ENCODE assay signal across 19 cellular contexts in the genomic region with DNA sequence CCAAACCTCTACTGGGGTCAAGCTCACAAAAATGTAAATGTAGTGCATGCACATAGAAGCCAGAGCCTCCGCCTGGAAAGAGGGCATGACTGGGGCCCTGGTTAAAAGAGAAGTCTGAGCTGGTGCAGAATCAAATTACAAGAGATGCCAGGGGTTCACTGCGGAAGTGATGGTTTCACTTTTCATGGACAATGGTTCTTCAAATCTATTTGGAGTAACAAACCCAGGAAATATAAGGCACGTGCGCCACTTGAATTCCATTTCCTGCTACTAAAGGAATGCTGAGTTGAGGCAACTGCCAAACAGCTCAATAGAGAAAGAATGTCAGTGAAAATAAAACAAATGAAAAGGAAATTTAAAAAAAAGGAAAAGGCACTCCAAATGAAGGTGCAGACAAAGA.
DNase-seq lines count a peak whose midpoint lies in the region; ATAC-seq, FAIRE-seq and TF ChIP-seq lines count a peak whose summit lies in the region.
"Had no signal": no experiment of that assay in that cellular context is flagged by ENCODE, and none has a peak within 500 bp of the region (broad histone marks: within the 10 kb centered on the region; RNA-seq: fewer than 3 reads in every experiment).

No MANE protein-coding gene starts in this region.

- H2AFZ ChIP-seq in GM23338 (no peak overlapping the region), HepG2 (ENCODE audit: low read length) (no peak overlapping the region)

- no peak for TF ChIP-seq RAD21 in HepG2 (CRISPR knock-in tag; IDR thresholded peaks at IDR 0.05)

- DNase-seq in AG08395 (ENCODE audit: low spot score): peak; percentile 21
- peak; percentile 1 for DNase-seq in GM23338 (ENCODE audit: low spot score)
- peak; percentile 54 for DNase-seq in adipocyte (ENCODE audit: low read depth)
- DNase-seq in iPS-NIHi11 (ENCODE audit: low spot score): peak; percentile 6
- no peak for DNase-seq in T-helper 9 cell
- no peak for DNase-seq in mesendoderm
- no peak for DNase-seq in HepG2 (ENCODE audit: low spot score)
- DNase-seq: activated T-cell treated with anti-CD3 and anti-CD28 coated beads, Interleukin-2, amount 50 U/mL, for 24 hours; amniotic stem cell; BE2C; glutamatergic neuron; naive thymus-derived CD4-positive, alpha-beta T cell; NCI-H146; NK-92 treated with Interleukin-12 subunit alpha and Interleukin-12 subunit beta, amount 100 ng/mL, for 24 hours; stimulated activated naive CD8-positive, alpha-beta T cell treated with anti-CD3 and anti-CD28 coated beads, Interleukin-15, amount 100 ng/mL, for 72 hours had no signal

- H3K4me3 ChIP-seq in GM23338 (no peak overlapping the region), adipocyte (ENCODE audit: low read length) (no peak overlapping the region), mesendoderm (ENCODE audit: low read length) (no peak overlapping the region), HepG2 (replicated peaks in 1 of 3; ENCODE audit: insufficient read depth in 1 of 3, low read depth in 2 of 3, low read length in 3 of 3) (no peak overlapping the region)

- H4K5ac ChIP-seq in mesendoderm (ENCODE audit: low read length): no peak overlapping the region

- peaks cover 4% of the 10 kb centered on the region; the same call in 1 of the 2 replicates for H3K4me1 ChIP-seq in GM23338 (ENCODE audit: insufficient read depth)
- no peaks in the 10 kb centered on the region for H3K4me1 ChIP-seq in adipocyte (ENCODE audit: control insufficient read depth, insufficient read depth, low read length)
- H3K4me1 ChIP-seq in mesendoderm (ENCODE audit: control insufficient read depth, low read depth, low read length): no peaks in the 10 kb centered on the region
- H3K4me1 ChIP-seq in HepG2 (ENCODE audit: insufficient read depth, low read length): no peaks in the 10 kb centered on the region
- H3K4me1 ChIP-seq: BE2C had no signal

- no TSS peak for BruUV-seq in HepG2 (replicated peaks; lab: Mats Ljungman, UMichigan)

- H3K79me2 ChIP-seq in GM23338 (replicated peaks; ENCODE audit: insufficient read depth): no peaks in the 10 kb centered on the region
- no peaks in the 10 kb centered on the region for H3K79me2 ChIP-seq in mesendoderm (ENCODE audit: control insufficient read depth, insufficient read depth, low read length)
- no peaks in the 10 kb centered on the region for H3K79me2 ChIP-seq in HepG2 (ENCODE audit: insufficient read depth, low read length)

- no peaks in the 10 kb centered on the region for H3K9me2 ChIP-seq in GM23338 (ENCODE audit: insufficient read depth)

- no peak for TF ChIP-seq EP300 in HepG2 (IDR thresholded peaks at IDR 0.05; ENCODE audit: low read depth in 2 of 2, low read length in 2 of 2)
- TF ChIP-seq EP300 in HepG2 (CRISPR knock-in tag; IDR thresholded peaks at IDR 0.05; ENCODE audit: borderline replicate concordance): no peak

- no peaks in the 10 kb centered on the region for H3K36me3 ChIP-seq in GM23338 (ENCODE audit: insufficient read depth)
- H3K36me3 ChIP-seq in adipocyte (ENCODE audit: control insufficient read depth, insufficient read depth, low read length, severe bottlenecking): no peaks in the 10 kb centered on the region
- H3K36me3 ChIP-seq in mesendoderm (ENCODE audit: control insufficient read depth, insufficient read depth, low read length): no peaks in the 10 kb centered on the region
- H3K36me3 ChIP-seq in HepG2 (replicated peaks in 1 of 2; ENCODE audit: control insufficient read depth in 1 of 2, insufficient read depth in 2 of 2, low read length in 2 of 2): no peaks in the 10 kb centered on the region
- H3K36me3 ChIP-seq: BE2C had no signal

- no peak overlapping the region for H3K4me3 Mint-ChIP-seq in GM23338
- H3K4me3 Mint-ChIP-seq: activated T-cell treated with anti-CD3 and anti-CD28 coated beads, Interleukin-2, amount 50 U/mL, for 24 hours; naive thymus-derived CD4-positive, alpha-beta T cell; stimulated activated naive CD8-positive, alpha-beta T cell treated with anti-CD3 and anti-CD28 coated beads, Interleukin-15, amount 100 ng/mL, for 72 hours had no signal

- no peaks in the 10 kb centered on the region for H3K79me1 ChIP-seq in mesendoderm (ENCODE audit: low read length)

- no peak overlapping the region for H3K18ac ChIP-seq in mesendoderm (ENCODE audit: low read length)

- H2BK120ac ChIP-seq in mesendoderm (ENCODE audit: low read depth, low read length): no peak overlapping the region

- H3K27ac ChIP-seq in GM23338 (ENCODE audit: low read depth): no peak overlapping the region
- no peak overlapping the region for H3K27ac ChIP-seq in mesendoderm (ENCODE audit: low read depth, low read length)
- no peak overlapping the region for H3K27ac ChIP-seq in HepG2 (ENCODE audit: extremely low read length, insufficient read depth, low read length)

- no peak overlapping the region for H4K8ac ChIP-seq in mesendoderm (ENCODE audit: low read depth, low read length)

- no peak for TF ChIP-seq POLR2A in HepG2 (IDR thresholded peaks at IDR 0.05; ENCODE audit: insufficient read depth in 1 of 2, low read depth in 2 of 2, low read length in 2 of 2)

- no peak overlapping the region for H2BK5ac ChIP-seq in mesendoderm (ENCODE audit: low read length)

- TF ChIP-seq CTCF in GM23338 (conservative IDR thresholded peaks at IDR 0.05; ENCODE audit: low read depth in 2 of 2) (no peak), HepG2 (CRISPR knock-in tag; IDR thresholded peaks at IDR 0.05) (no peak)

- H3K9ac ChIP-seq in adipocyte (ENCODE audit: low read length) (no peak overlapping the region), mesendoderm (ENCODE audit: low read length) (no peak overlapping the region), HepG2 (ENCODE audit: insufficient read depth, low read depth, low read length) (no peak overlapping the region)

- no peaks in the 10 kb centered on the region for H3K36me3 Mint-ChIP-seq in GM23338 (ENCODE audit: low read depth)
- H3K36me3 Mint-ChIP-seq: naive thymus-derived CD4-positive, alpha-beta T cell had no signal

- peaks cover 14% of the 10 kb centered on the region for H3K9me3 ChIP-seq in adipocyte (ENCODE audit: control insufficient read depth, low read length)
- H3K9me3 ChIP-seq in HepG2 (ENCODE audit: low read length): no peaks in the 10 kb centered on the region
- H3K9me3 ChIP-seq: BE2C had no signal

- no peaks in the 10 kb centered on the region for H4K20me1 ChIP-seq in GM23338 (replicated peaks; ENCODE audit: insufficient read depth)
- H4K20me1 ChIP-seq in HepG2 (ENCODE audit: insufficient read depth, low read length): no peaks in the 10 kb centered on the region

- H3K27me3 Mint-ChIP-seq in GM23338 (ENCODE audit: insufficient read depth, low read depth, poor library complexity): no peaks in the 10 kb centered on the region
- H3K27me3 Mint-ChIP-seq: naive thymus-derived CD4-positive, alpha-beta T cell; stimulated activated naive CD8-positive, alpha-beta T cell treated with anti-CD3 and anti-CD28 coated beads, Interleukin-15, amount 100 ng/mL, for 72 hours had no signal

- no peaks in the 10 kb centered on the region for H3K9me3 Mint-ChIP-seq in GM23338
- H3K9me3 Mint-ChIP-seq: activated T-cell treated with anti-CD3 and anti-CD28 coated beads, Interleukin-2, amount 50 U/mL, for 24 hours; stimulated activated naive CD8-positive, alpha-beta T cell treated with anti-CD3 and anti-CD28 coated beads, Interleukin-15, amount 100 ng/mL, for 72 hours had no signal

- intact Hi-C loops in HepG2 (cut with micrococcal nuclease; ENCODE audit: unreplicated experiment): no loop called here

- H3K4me2 ChIP-seq in GM23338 (no peak overlapping the region), mesendoderm (ENCODE audit: low read length) (no peak overlapping the region), HepG2 (ENCODE audit: low read depth, low read length) (no peak overlapping the region)

- in situ Hi-C loops in HepG2 (cut with HindIII; ENCODE audit: extremely low pct_ligation_motif_present, low pct_unique_long_range_greater_than_20kb): no loop called here

- no peak overlapping the region for H3K27ac Mint-ChIP-seq in GM23338
- H3K27ac Mint-ChIP-seq: activated T-cell treated with anti-CD3 and anti-CD28 coated beads, Interleukin-2, amount 50 U/mL, for 24 hours; naive thymus-derived CD4-positive, alpha-beta T cell had no signal

- H3K4me1 Mint-ChIP-seq in GM23338: peaks cover 7% of the 10 kb centered on the region
- H3K4me1 Mint-ChIP-seq: stimulated activated naive CD8-positive, alpha-beta T cell treated with anti-CD3 and anti-CD28 coated beads, Interleukin-15, amount 100 ng/mL, for 72 hours had no signal

- no peak for FAIRE-seq in HepG2 (lab: Jason Lieb, UNC)

- no peak overlapping the region for H2BK15ac ChIP-seq in mesendoderm (replicated peaks; ENCODE audit: low read depth)

- H3K27me3 ChIP-seq in GM23338 (ENCODE audit: insufficient read depth) (no peaks in the 10 kb centered on the region), adipocyte (replicated peaks; ENCODE audit: control insufficient read depth, insufficient read depth, low read length) (peaks cover 14% of the 10 kb centered on the region), mesendoderm (ENCODE audit: insufficient read depth, low read length, poor library complexity) (no peaks in the 10 kb centered on the region), HepG2 (ENCODE audit: control insufficient read depth in 1 of 2, insufficient read depth in 2 of 2, low read length in 2 of 2) (no peaks in the 10 kb centered on the region)
- H3K27me3 ChIP-seq: BE2C had no signal

- no peak overlapping the region for H3K4ac ChIP-seq in mesendoderm (ENCODE audit: low read depth, low read length)

- no peak overlapping the region for H2AK5ac ChIP-seq in mesendoderm (ENCODE audit: low read length)

- POLR2A ChIA-PET in HepG2 (lab: Yijun Ruan, JAX): no interaction called here

- H3K23ac ChIP-seq in mesendoderm (ENCODE audit: low read length): no peak overlapping the region

- no CpG with 5 or more reads among the region's 4 CpGs for WGBS in mesendoderm (ENCODE audit: extremely low coverage, insufficient coverage, low lambda C conversion rate)
- WGBS in HepG2 (ENCODE audit: low lambda C conversion rate): 25% methylated on average over 4 of the region's 4 CpGs

- CTCF ChIA-PET in HepG2 (lab: Yijun Ruan, JAX; ENCODE audit: low intra/inter-chr PET ratio, low total read pairs): no interaction called here

- H3F3A ChIP-seq in GM23338 (replicated peaks; ENCODE audit: low read depth): no peaks in the 10 kb centered on the region

- ATAC-seq in GM23338: no peak
- no peak for ATAC-seq in GM19463 (IDR thresholded peaks at IDR 0.05; ENCODE audit: unreplicated experiment)
- ATAC-seq in HepG2: no peak
- ATAC-seq: activated CD4-positive, CD25-positive, alpha-beta regulatory T cell treated with anti-CD3 and anti-CD28 coated beads, Interleukin-2, amount 50 U/mL, for 24 hours; HCT116; naive thymus-derived CD4-positive, alpha-beta T cell; sciatic nerve; stimulated activated naive CD8-positive, alpha-beta T cell treated with anti-CD3 and anti-CD28 coated beads, Interleukin-15, amount 100 ng/mL, for 72 hours had no signal

- H3K56ac ChIP-seq in mesendoderm (ENCODE audit: low read length): no peak overlapping the region

TF ChIP-seq in GM23338, 12 proteins besides CTCF, POLR2A, EP300 and RAD21 (continues in another document):
- TF ChIP-seq CREB1 (CRISPR knock-in tag; IDR thresholded peaks at IDR 0.05; ENCODE audit: low read depth): no peak
- TF ChIP-seq JUNB (IDR thresholded peaks at IDR 0.05; ENCODE audit: unreplicated experiment): no peak

Comparison
In these comparisons a context has a peak if more than half of its experiments do, and no peak if none do; other contexts are left out.
1. DNase-seq: peak in AG08395 (single experiment), GM23338 (single experiment), adipocyte (single experiment) and iPS-NIHi11 (single experiment); none in T-helper 9 cell (single experiment), mesendoderm (single experiment) and HepG2 (single experiment).